ENCODE assay signal across 17 cellular contexts in the genomic region with DNA sequence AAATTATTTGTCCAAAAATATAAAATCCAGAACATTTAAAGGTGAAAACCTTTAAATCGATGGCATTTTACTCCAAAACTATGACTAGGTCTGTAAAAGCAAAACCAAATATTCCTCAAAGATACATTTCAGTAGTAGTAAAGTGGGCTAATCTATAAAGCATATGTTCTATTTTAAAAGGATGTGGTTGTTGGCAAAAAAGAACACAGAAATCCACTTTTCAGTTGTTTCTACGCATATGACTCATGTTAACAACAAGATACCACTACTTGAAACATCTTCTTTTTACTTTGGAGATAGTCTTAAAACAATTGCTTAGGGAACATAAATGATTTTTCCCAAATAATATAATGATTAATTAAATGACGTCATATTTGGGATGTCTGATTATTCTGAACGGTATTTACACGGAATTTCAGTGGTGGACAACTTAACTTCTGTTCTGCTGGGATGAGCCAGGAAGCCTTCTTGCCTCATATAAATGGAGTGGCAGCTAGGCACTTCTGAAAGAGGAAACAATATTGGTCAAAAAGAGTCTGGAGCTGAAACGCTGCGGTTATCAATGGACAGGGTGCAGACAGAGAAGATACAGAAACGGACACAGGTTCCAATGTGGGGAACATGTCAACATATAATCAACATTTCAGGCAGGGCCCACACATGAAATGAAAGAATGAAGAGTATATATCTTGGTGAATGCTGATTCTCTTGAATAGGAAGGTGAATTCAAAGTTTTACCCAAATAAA.
DNase-seq lines count a peak whose midpoint lies in the region; ATAC-seq and TF ChIP-seq lines count a peak whose summit lies in the region.
"Had no signal": no experiment of that assay in that cellular context is flagged by ENCODE, and none has a peak within 500 bp of the region (broad histone marks: within the 10 kb centered on the region; RNA-seq: fewer than 3 reads in every experiment).

No MANE protein-coding gene starts in this region.

- no peak overlapping the region for H4K91ac ChIP-seq in neuronal stem cell (ENCODE audit: low read depth, low read length, poor library complexity)

- peak overlapping the region; percentile 2 for H3K27ac ChIP-seq in cardiac muscle cell
- H3K27ac ChIP-seq in hepatocyte, result no peak overlapping the region
- no peak overlapping the region for H3K27ac ChIP-seq in neuronal stem cell (replicated peaks; ENCODE audit: low read length)
- H3K27ac ChIP-seq: esophagus squamous epithelium, GM23248, heart left ventricle had no signal

- H3K4me3 Mint-ChIP-seq in activated T-helper 17 cell treated with anti-CD3 and anti-CD28 coated beads, Interleukin-2, amount 50 U/mL, for 72 hours, result peak overlapping the region; percentile 32
- H3K4me3 Mint-ChIP-seq in stimulated activated effector memory CD8-positive, alpha-beta T cell treated with anti-CD3 and anti-CD28 coated beads, Interleukin-12 subunit alpha, Interleukin-12 subunit beta, amount 100 ng/mL, for 72 hours, result peak overlapping the region; percentile 39
- H3K4me3 Mint-ChIP-seq: memory B cell, nephron had no signal

- no peak overlapping the region for H3K27ac Mint-ChIP-seq in activated T-helper 17 cell treated with anti-CD3 and anti-CD28 coated beads, Interleukin-2, amount 50 U/mL, for 72 hours
- H3K27ac Mint-ChIP-seq in stimulated activated effector memory CD8-positive, alpha-beta T cell treated with anti-CD3 and anti-CD28 coated beads, Interleukin-12 subunit alpha, Interleukin-12 subunit beta, amount 100 ng/mL, for 72 hours, result peak overlapping the region; percentile 13
- H3K27ac Mint-ChIP-seq: activated naive CD4-positive, alpha-beta T cell treated with anti-CD3 and anti-CD28 coated beads, Interleukin-2, amount 50 U/mL, for 72 hours; memory B cell had no signal

- no peak for TF ChIP-seq POLR2A in NB4 (IDR thresholded peaks at IDR 0.05; ENCODE audit: extremely low read depth, insufficient read length)

- H3K23ac ChIP-seq in neuronal stem cell (ENCODE audit: low read depth, low read length, poor library complexity), result no peak overlapping the region

- H3K9me3 ChIP-seq in cardiac muscle cell (ENCODE audit: low read depth) (no peaks in the 10 kb centered on the region), hepatocyte (ENCODE audit: low read depth) (no peaks in the 10 kb centered on the region), neuronal stem cell (replicated peaks in 1 of 2; ENCODE audit: control insufficient read depth in 2 of 2, insufficient read depth in 1 of 2, low read depth in 1 of 2, low read length in 2 of 2) (no peaks in the 10 kb centered on the region)
- H3K9me3 ChIP-seq: esophagus squamous epithelium, heart left ventricle had no signal

- intact Hi-C loops in left ventricle myocardium superior (cut with micrococcal nuclease), result no loop called here

- H3K79me2 ChIP-seq in hepatocyte, result no peaks in the 10 kb centered on the region

- ATAC-seq in left ventricle myocardium superior, result no peak
- ATAC-seq in activated T-helper 17 cell treated with anti-CD3 and anti-CD28 coated beads, Interleukin-2, amount 50 U/mL, for 72 hours (replicated peaks), result peak; percentile 83
- ATAC-seq in stimulated activated effector memory CD8-positive, alpha-beta T cell treated with anti-CD3 and anti-CD28 coated beads, Interleukin-12 subunit alpha, Interleukin-12 subunit beta, amount 100 ng/mL, for 72 hours, result peak; percentile 93
- ATAC-seq: activated CD4-positive, CD25-positive, alpha-beta regulatory T cell treated with anti-CD3 and anti-CD28 coated beads, Interleukin-2, amount 50 U/mL, for 24 hours; heart left ventricle had no signal

- no peaks in the 10 kb centered on the region for H3K79me1 ChIP-seq in neuronal stem cell (ENCODE audit: low read depth, low read length)

- H3K4me3 ChIP-seq in cardiac muscle cell, result no peak overlapping the region
- H3K4me3 ChIP-seq in NB4 (ENCODE audit: low read depth, low read length), result no peak overlapping the region
- no peak overlapping the region for H3K4me3 ChIP-seq in hepatocyte
- H3K4me3 ChIP-seq in neuronal stem cell (ENCODE audit: low read length in 2 of 2), result no peak overlapping the region
- H3K4me3 ChIP-seq: esophagus squamous epithelium, GM23248, heart left ventricle had no signal

- H3K9ac ChIP-seq in neuronal stem cell (ENCODE audit: low read depth, low read length, poor library complexity), result no peak overlapping the region
- H3K9ac ChIP-seq: GM23248 had no signal

- no peaks in the 10 kb centered on the region for H3K9me2 ChIP-seq in hepatocyte (replicated peaks; ENCODE audit: insufficient read depth)

- no peaks in the 10 kb centered on the region for H3K27me3 Mint-ChIP-seq in activated T-helper 17 cell treated with anti-CD3 and anti-CD28 coated beads, Interleukin-2, amount 50 U/mL, for 72 hours
- H3K27me3 Mint-ChIP-seq: memory B cell had no signal

- H2BK120ac ChIP-seq in neuronal stem cell (ENCODE audit: low read depth, low read length), result no peak overlapping the region

- no peak overlapping the region for H2BK15ac ChIP-seq in neuronal stem cell (ENCODE audit: low read length)

- 88% methylated on average over 8 of the region's 8 CpGs for WGBS in hepatocyte (ENCODE audit: low lambda C conversion rate, missing lambda C conversion rate)
- WGBS in neuronal stem cell (ENCODE audit: extremely low coverage in 2 of 2, insufficient read length in 2 of 2, insufficient replicate concordance in 1 of 2), 2 donors, result no CpG with 5 or more reads among the region's 8 CpGs

- DNase-seq in cardiac muscle cell (ENCODE audit: low read depth in 1 of 2, low spot score in 1 of 2) (peak in 1 of 2 donors; percentile 29), left ventricle myocardium superior (no peak), NB4 (ENCODE audit: low read depth) (peak; percentile 29), NCI-H1417 (lab: John Stamatoyannopoulos, UW) (no peak), hepatocyte (ENCODE audit: low spot score) (no peak), neuronal stem cell (ENCODE audit: low spot score) (no peak)
- DNase-seq in stimulated activated effector memory CD8-positive, alpha-beta T cell treated with anti-CD3 and anti-CD28 coated beads, Interleukin-12 subunit alpha, Interleukin-12 subunit beta, amount 100 ng/mL, for 72 hours (ENCODE audit: low spot score in 2 of 2), result no peak
- DNase-seq: esophagus squamous epithelium, GM23248, heart left ventricle, NCI-H774, substantia nigra had no signal

- H3K4ac ChIP-seq in neuronal stem cell (ENCODE audit: low read length), result no peak overlapping the region

- TF ChIP-seq CTCF in cardiac muscle cell (IDR thresholded peaks at IDR 0.05; ENCODE audit: low read depth, low read length), result no peak
- TF ChIP-seq CTCF in NB4 (IDR thresholded peaks at IDR 0.05; ENCODE audit: low read depth, low read length), result no peak
- TF ChIP-seq CTCF in hepatocyte (IDR thresholded peaks at IDR 0.05; ENCODE audit: poor library complexity), result no peak

- H3K36me3 ChIP-seq in cardiac muscle cell (peaks cover 49% of the 10 kb centered on the region), hepatocyte (replicated peaks; ENCODE audit: insufficient read depth, low read depth) (no peaks in the 10 kb centered on the region), neuronal stem cell (replicated peaks in 1 of 2; ENCODE audit: control insufficient read depth in 2 of 2, insufficient read depth in 2 of 2, low read length in 2 of 2) (peaks cover under 1 to 42% of the 10 kb centered on the region in 2 donors)
- H3K36me3 ChIP-seq: esophagus squamous epithelium had no signal

- H2BK12ac ChIP-seq in neuronal stem cell (ENCODE audit: low read length), result no peak overlapping the region

- H3K4me1 Mint-ChIP-seq in activated T-helper 17 cell treated with anti-CD3 and anti-CD28 coated beads, Interleukin-2, amount 50 U/mL, for 72 hours, result peaks cover 15% of the 10 kb centered on the region
- peaks cover 29% of the 10 kb centered on the region for H3K4me1 Mint-ChIP-seq in stimulated activated effector memory CD8-positive, alpha-beta T cell treated with anti-CD3 and anti-CD28 coated beads, Interleukin-12 subunit alpha, Interleukin-12 subunit beta, amount 100 ng/mL, for 72 hours
- H3K4me1 Mint-ChIP-seq: memory B cell had no signal

- no peaks in the 10 kb centered on the region for H3K4me1 ChIP-seq in cardiac muscle cell (ENCODE audit: low read depth)
- H3K4me1 ChIP-seq in hepatocyte (ENCODE audit: insufficient read depth), result peaks cover 7% of the 10 kb centered on the region
- H3K4me1 ChIP-seq in neuronal stem cell (ENCODE audit: control insufficient read depth in 2 of 2, insufficient read depth in 1 of 2, low read depth in 1 of 2, low read length in 2 of 2), result peaks cover 0 to 6% of the 10 kb centered on the region in 2 donors
- H3K4me1 ChIP-seq: esophagus squamous epithelium had no signal

- H2AFZ ChIP-seq in hepatocyte, result no peak overlapping the region
- H2AFZ ChIP-seq in neuronal stem cell (ENCODE audit: low read length), result no peak overlapping the region
- H2AFZ ChIP-seq: GM23248 had no signal

- H3K27me3 ChIP-seq in cardiac muscle cell (no peaks in the 10 kb centered on the region), hepatocyte (no peaks in the 10 kb centered on the region), neuronal stem cell (ENCODE audit: control insufficient read depth in 3 of 3, insufficient read depth in 3 of 3, low read depth in 1 of 3, low read length in 3 of 3) (no peaks in the 10 kb centered on the region)
- H3K27me3 ChIP-seq: esophagus squamous epithelium, heart left ventricle had no signal

- no peaks in the 10 kb centered on the region for H3K9me3 Mint-ChIP-seq in activated T-helper 17 cell treated with anti-CD3 and anti-CD28 coated beads, Interleukin-2, amount 50 U/mL, for 72 hours
- H3K9me3 Mint-ChIP-seq in stimulated activated effector memory CD8-positive, alpha-beta T cell treated with anti-CD3 and anti-CD28 coated beads, Interleukin-12 subunit alpha, Interleukin-12 subunit beta, amount 100 ng/mL, for 72 hours, result peaks cover under 1% of the 10 kb centered on the region
- H3K9me3 Mint-ChIP-seq: memory B cell, nephron had no signal

- no peak overlapping the region for H3K14ac ChIP-seq in neuronal stem cell (ENCODE audit: low read length)

- no peak overlapping the region for H4K8ac ChIP-seq in neuronal stem cell (ENCODE audit: low read depth, low read length)

- H3K4me2 ChIP-seq in hepatocyte (no peak overlapping the region), neuronal stem cell (ENCODE audit: insufficient read depth, low read length, poor library complexity, severe bottlenecking) (no peak overlapping the region)

- no peak overlapping the region for H3K18ac ChIP-seq in neuronal stem cell (ENCODE audit: low read length)

- H3K36me3 Mint-ChIP-seq in activated T-helper 17 cell treated with anti-CD3 and anti-CD28 coated beads, Interleukin-2, amount 50 U/mL, for 72 hours (ENCODE audit: low read depth), result no peaks in the 10 kb centered on the region
- no peaks in the 10 kb centered on the region for H3K36me3 Mint-ChIP-seq in stimulated activated effector memory CD8-positive, alpha-beta T cell treated with anti-CD3 and anti-CD28 coated beads, Interleukin-12 subunit alpha, Interleukin-12 subunit beta, amount 100 ng/mL, for 72 hours
- H3K36me3 Mint-ChIP-seq: activated naive CD4-positive, alpha-beta T cell treated with anti-CD3 and anti-CD28 coated beads, Interleukin-2, amount 50 U/mL, for 72 hours; memory B cell had no signal

- H2AK5ac ChIP-seq in neuronal stem cell (ENCODE audit: low read depth, low read length), result no peak overlapping the region

- no peak overlapping the region for H2BK5ac ChIP-seq in neuronal stem cell (ENCODE audit: low read length)

- H4K20me1 ChIP-seq in hepatocyte (ENCODE audit: insufficient read depth, poor library complexity, severe bottlenecking), result no peaks in the 10 kb centered on the region
